ENCODE assay signal across 16 cellular contexts in genomic region chr4:147311956-147312355, GRCh38.
A peak's percentile ranks its signal among the peaks of the same experiment; 100 is the strongest.
DNase-seq lines count a peak whose midpoint lies in the region; ATAC-seq and TF ChIP-seq lines count a peak whose summit lies in the region.
"Had no signal": no experiment of that assay in that cellular context is flagged by ENCODE, and none has a peak within 500 bp of the region (broad histone marks: within the 10 kb centered on the region; RNA-seq: fewer than 3 reads in every experiment).

No MANE protein-coding gene starts in this region.

- H3K4me1 Mint-ChIP-seq in nephron = peaks cover 47% of the 10 kb centered on the region
- H3K4me1 Mint-ChIP-seq: B cell; CD4-positive, alpha-beta memory T cell had no signal

- peak overlapping the region; percentile 87 to 96 (median 89) for H3K27ac Mint-ChIP-seq in nephron
- H3K27ac Mint-ChIP-seq: B cell; CD4-positive, alpha-beta memory T cell had no signal

- peaks cover 2% of the 10 kb centered on the region for H3K9me3 Mint-ChIP-seq in nephron

- intact Hi-C loops in dorsolateral prefrontal cortex (cut with DNase I) = no loop called here

- H3K27me3 Mint-ChIP-seq in nephron (ENCODE audit: low read depth) = no peaks in the 10 kb centered on the region
- H3K27me3 Mint-ChIP-seq: B cell; CD4-positive, alpha-beta memory T cell had no signal

- peak overlapping the region; percentile 43 for H3K9ac ChIP-seq in SK-N-MC (ENCODE audit: insufficient read length)

- no peak for DNase-seq in SK-N-MC (ENCODE audit: low read depth, low spot score)
- DNase-seq in fibroblast of the aortic adventitia (ENCODE audit: low read depth) = peak; percentile 30
- no peak for DNase-seq in NCI-H1092 (lab: John Stamatoyannopoulos, UW)
- no peak for DNase-seq in dorsolateral prefrontal cortex
- DNase-seq: Calu3; CD4-positive, alpha-beta memory T cell; HCEC 1CT; NCI-H1417 treated with DMSO at 0.1 percent for 48 hours; NCI-H1930; NCI-H2171; NCI-H446 had no signal

- H3K36me3 Mint-ChIP-seq in nephron (ENCODE audit: low read depth) = no peaks in the 10 kb centered on the region
- H3K36me3 Mint-ChIP-seq: CD4-positive, alpha-beta memory T cell had no signal

- H3K4me3 ChIP-seq in SK-N-MC (peak overlapping the region; percentile 62), fibroblast of the aortic adventitia (ENCODE audit: low read depth, low read length) (no peak overlapping the region), dorsolateral prefrontal cortex (no peak overlapping the region)

- no peak for ATAC-seq in GM19467 (IDR thresholded peaks at IDR 0.05; ENCODE audit: unreplicated experiment)
- no peak for ATAC-seq in GM18870 (IDR thresholded peaks at IDR 0.05; ENCODE audit: unreplicated experiment)

- H3K27ac ChIP-seq in SK-N-MC = peak overlapping the region; percentile 94
- H3K27ac ChIP-seq in dorsolateral prefrontal cortex = no peak overlapping the region
- H3K27ac ChIP-seq: HL-60 had no signal

- no peak overlapping the region for H3K4me3 Mint-ChIP-seq in nephron
- H3K4me3 Mint-ChIP-seq: B cell; CD4-positive, alpha-beta memory T cell had no signal

- H3K27me3 ChIP-seq in dorsolateral prefrontal cortex = no peaks in the 10 kb centered on the region

- H3K9me3 ChIP-seq in SK-N-MC (ENCODE audit: low read depth, low read length) = no peaks in the 10 kb centered on the region

- TF ChIP-seq CTCF in fibroblast of the aortic adventitia (IDR thresholded peaks at IDR 0.05; ENCODE audit: insufficient read depth, low read length) (no peak), nephron (IDR thresholded peaks at IDR 0.05; ENCODE audit: unreplicated experiment in 3 of 3) (no peak), dorsolateral prefrontal cortex (IDR thresholded peaks at IDR 0.05 in 54 of 56, conservative IDR thresholded peaks at IDR 0.05 in 2 of 56; ENCODE audit: low read depth in 1 of 56, partially characterized antibody in 56 of 56) (no peak)

- H3K36me3 ChIP-seq in SK-N-MC (ENCODE audit: insufficient read depth, low read length) = no peaks in the 10 kb centered on the region
